Comparison of ENCODE assay signal across 19 cellular contexts in genomic region chr5:166532821-166533220, GRCh38.
DNase-seq lines count a peak whose midpoint lies in the region; ATAC-seq and TF ChIP-seq lines count a peak whose summit lies in the region.
"Had no signal": no experiment of that assay in that cellular context is flagged by ENCODE, and none has a peak within 500 bp of the region (broad histone marks: within the 10 kb centered on the region; RNA-seq: fewer than 3 reads in every experiment).

No MANE protein-coding gene starts in this region.

- no peak for TF ChIP-seq CTCF in omental fat pad (IDR thresholded peaks at IDR 0.05)

- H3K9me3 ChIP-seq in mesodermal cell (ENCODE audit: control insufficient read depth, low read length), result no peaks in the 10 kb centered on the region
- H3K9me3 ChIP-seq: BE2C, BLaER1, Caco-2 had no signal

- DNase-seq in SK-N-DZ (ENCODE audit: low spot score), result peak; percentile 18
- peak; percentile 62 for DNase-seq in amniotic epithelial cell (ENCODE audit: low read depth)
- no peak for DNase-seq in omental fat pad (ENCODE audit: low spot score)
- no peak for DNase-seq in dermis blood vessel endothelial cell
- DNase-seq in NCI-H1417 (lab: John Stamatoyannopoulos, UW), result no peak
- DNase-seq: 8988T; ACHN; BE2C; C1 segment of cervical spinal cord; Caco-2; Calu3; CD4-positive, CD25-positive, alpha-beta regulatory T cell; CD8-positive, alpha-beta T cell; DMS79 treated with DMSO at 0.1 percent for 48 hours; GF-D8 had no signal

- ATAC-seq in omental fat pad (ENCODE audit: low FRiP score), result peak; percentile 76
- no peak for ATAC-seq in HG03095 (IDR thresholded peaks at IDR 0.05; ENCODE audit: unreplicated experiment)
- ATAC-seq in GM19395 (IDR thresholded peaks at IDR 0.05; ENCODE audit: unreplicated experiment), result no peak
- ATAC-seq: CD8-positive, alpha-beta T cell had no signal

- H3K36me3 ChIP-seq in mesodermal cell (ENCODE audit: control insufficient read depth, insufficient read depth, low read length), result no peaks in the 10 kb centered on the region
- H3K36me3 ChIP-seq: BE2C, BLaER1 had no signal

- H3K27ac ChIP-seq in mesodermal cell (ENCODE audit: low read depth, low read length, severe bottlenecking), result peak overlapping the region; percentile 52
- H3K27ac ChIP-seq: BLaER1 had no signal

- whole genome bisulfite sequencing in mesodermal cell (ENCODE audit: insufficient coverage in 2 of 2), 2 experiments, result no CpG with 5 or more reads among the region's 4 CpGs

- H3K4me1 ChIP-seq in mesodermal cell (ENCODE audit: control insufficient read depth, insufficient read depth, low read length, poor library complexity, severe bottlenecking), result peaks cover 7% of the 10 kb centered on the region
- H3K4me1 ChIP-seq: BE2C, BLaER1, Caco-2 had no signal

- no peak overlapping the region for H3K4me3 ChIP-seq in mesodermal cell (ENCODE audit: extremely low read depth, insufficient read depth, low read length, poor library complexity, severe bottlenecking)
- H3K4me3 ChIP-seq: BLaER1 had no signal

Comparison
In these comparisons a context has a peak if more than half of its experiments do, and no peak if none do; other contexts are left out.
1. DNase-seq: peak in SK-N-DZ (single experiment) and amniotic epithelial cell (single experiment); none in omental fat pad (single experiment), dermis blood vessel endothelial cell (single experiment) and NCI-H1417 (0 of 3).